Comparison of ENCODE assay signal across 20 cellular contexts in genomic region chr11:112200252-112200651, GRCh38. TPM values are rescaled to one million over a fixed set of nuclear protein-coding genes. Genes with fewer than 3 reads are reported as not detected.
"Had no signal": no experiment of that assay in that cellular context is flagged by ENCODE, and none has a peak within 500 bp of the region (broad histone marks: within the 10 kb centered on the region; RNA-seq: fewer than 3 reads in every experiment).

No MANE protein-coding gene starts in this region.

- H3K27me3 ChIP-seq: adrenal gland, cardiac muscle cell, dorsolateral prefrontal cortex, gastroesophageal sphincter, heart right ventricle, right atrium auricular region, tibial nerve, vagina had no signal

- H3K4me3 ChIP-seq: adrenal gland, cardiac muscle cell, dorsolateral prefrontal cortex, gastroesophageal sphincter, heart right ventricle, right atrium auricular region, skin epidermis, tibial nerve, vagina had no signal

- ATAC-seq: activated CD8-positive, alpha-beta T cell treated with anti-CD3 and anti-CD28 coated beads for 36 hours; activated T-cell treated with anti-CD3 and anti-CD28 coated beads, Interleukin-2, amount 50 U/mL, for 4 hours; gastroesophageal sphincter; heart right ventricle; WTC11 had no signal

- H3K27ac ChIP-seq: adrenal gland, cardiac muscle cell, dorsolateral prefrontal cortex, gastroesophageal sphincter, right atrium auricular region, skin epidermis, tibial nerve, vagina had no signal

- DNase-seq: activated CD4-positive, alpha-beta T cell treated with anti-CD3 and anti-CD28 coated beads for 4 hours; activated CD8-positive, alpha-beta T cell treated with anti-CD3 and anti-CD28 coated beads for 36 hours; activated effector memory CD4-positive, alpha-beta T cell treated with anti-CD3 and anti-CD28 coated beads, Interleukin-2, amount 50 U/mL, for 16 hours; activated T-cell treated with anti-CD3 and anti-CD28 coated beads, Interleukin-2, amount 50 U/mL, for 4 hours; adrenal gland; dorsolateral prefrontal cortex; endodermal cell; erythroblast; heart right ventricle; nephron progenitor cell; stimulated activated CD4-positive, alpha-beta T cell treated with anti-CD3 and anti-CD28 coated beads, Interleukin-4, amount 100 ng/mL, for 24 hours; stimulated activated naive CD4-positive, alpha-beta T cell had no signal

RNA-seq across cellular contexts. Expression of gene TEX12, which starts 33.1 kb away (rescaled TPM):
- total RNA-seq: activated CD8-positive, alpha-beta T cell treated with anti-CD3 and anti-CD28 coated beads for 36 hours; adrenal gland; cardiac muscle cell; endodermal cell; gastroesophageal sphincter; progenitor cell of endocrine pancreas; right atrium auricular region; vagina; WTC11 had no signal

RNA-seq across cellular contexts. Expression of gene IL18, which starts 36.4 kb away (rescaled TPM):
- total RNA-seq: activated CD8-positive, alpha-beta T cell treated with anti-CD3 and anti-CD28 coated beads for 36 hours; activated T-cell treated with anti-CD3 and anti-CD28 coated beads, Interleukin-2, amount 50 U/mL, for 4 hours had no signal
